ENCODE assay signal across 9 cellular contexts in the genomic region with DNA sequence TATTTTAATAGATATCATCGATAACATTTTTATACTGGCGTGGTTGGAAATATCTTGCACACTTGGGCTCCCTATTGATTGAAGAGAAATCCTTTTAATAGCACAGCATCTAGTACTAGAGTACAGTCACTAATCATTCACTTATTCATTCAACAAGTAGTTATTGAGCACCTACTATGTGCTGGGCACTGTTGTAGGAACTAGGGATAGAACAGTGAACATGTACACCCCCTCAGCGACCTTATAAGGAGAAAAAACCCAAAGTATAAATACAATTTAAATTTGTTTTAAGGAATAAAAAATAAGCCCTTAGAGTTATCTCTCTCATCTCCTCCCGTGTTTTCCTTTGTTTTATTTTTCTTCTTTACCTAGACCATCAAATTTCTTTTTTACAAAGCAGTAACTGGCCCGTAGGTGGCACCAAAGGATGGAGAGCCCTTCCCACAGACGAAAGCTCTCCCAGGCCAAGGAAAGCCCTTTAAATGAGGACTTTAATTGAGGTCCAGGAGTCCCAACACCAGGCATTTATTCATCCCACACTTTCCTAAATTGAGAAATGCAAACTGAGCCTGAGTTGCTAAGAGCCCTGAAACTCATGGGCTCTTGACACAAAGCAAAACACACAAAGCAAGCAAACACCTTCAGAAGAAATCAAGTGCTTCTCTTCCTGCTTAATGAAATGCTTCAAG. TPM values are rescaled to one million over a fixed set of nuclear protein-coding genes. Genes with fewer than 3 reads are reported as not detected.
DNase-seq lines count a peak whose midpoint lies in the region; ATAC-seq and TF ChIP-seq lines count a peak whose summit lies in the region.
"Had no signal": no experiment of that assay in that cellular context is flagged by ENCODE, and none has a peak within 500 bp of the region (broad histone marks: within the 10 kb centered on the region; RNA-seq: fewer than 3 reads in every experiment).

No MANE protein-coding gene starts in this region.

- H4K8ac ChIP-seq in mesenchymal stem cell (ENCODE audit: low read length): peak overlapping the region; percentile 54

- H3K27ac Mint-ChIP-seq in activated CD4-positive, alpha-beta T cell treated with anti-CD3 and anti-CD28 coated beads, Interleukin-2, amount 10 ng/mL, durations not matched to agents 7 days and 5 days: peak overlapping the region; percentile 25
- H3K27ac Mint-ChIP-seq: activated naive CD8-positive, alpha-beta T cell treated with anti-CD3 and anti-CD28 coated beads, Interleukin-2, amount 10 ng/mL, durations not matched to agents 7 days and 5 days had no signal

- H3K4me3 Mint-ChIP-seq in activated CD4-positive, alpha-beta T cell treated with anti-CD3 and anti-CD28 coated beads, Interleukin-2, amount 10 ng/mL, durations not matched to agents 7 days and 5 days: no peak overlapping the region
- H3K4me3 Mint-ChIP-seq: activated naive CD8-positive, alpha-beta T cell treated with anti-CD3 and anti-CD28 coated beads, Interleukin-2, amount 10 ng/mL, durations not matched to agents 7 days and 5 days had no signal

- H3K9ac ChIP-seq in mesenchymal stem cell (ENCODE audit: low read length) (no peak overlapping the region), colonic mucosa (ENCODE audit: low read depth in 2 of 2, low read length in 2 of 2) (no peak overlapping the region)

- no peak overlapping the region for H3K14ac ChIP-seq in mesenchymal stem cell (ENCODE audit: low read length in 2 of 2)

- no peak overlapping the region for H2AK5ac ChIP-seq in mesenchymal stem cell (ENCODE audit: low read length, severe bottlenecking)

- 53% methylated on average over 6 of the region's 6 CpGs for WGBS in body of pancreas, 2 donors
- WGBS in mesenchymal stem cell: 12% methylated on average over 3 of the region's 6 CpGs

- H3K9me3 ChIP-seq in body of pancreas (no peaks in the 10 kb centered on the region), mesenchymal stem cell (ENCODE audit: control insufficient read depth, low read length) (no peaks in the 10 kb centered on the region), colonic mucosa (no peaks in the 10 kb centered on the region)

- no peak overlapping the region for H2AFZ ChIP-seq in mesenchymal stem cell (ENCODE audit: low read depth, low read length)

- intact Hi-C loops in body of pancreas (cut with DNase I): no loop called here
- intact Hi-C loops in colonic mucosa (cut with DNase I): no loop called here

- H3K23ac ChIP-seq in mesenchymal stem cell (ENCODE audit: low read length in 2 of 2): no peak overlapping the region

- ATAC-seq in body of pancreas: peak; percentile 56

- no peaks in the 10 kb centered on the region for H3K27me3 Mint-ChIP-seq in activated CD4-positive, alpha-beta T cell treated with anti-CD3 and anti-CD28 coated beads, Interleukin-2, amount 10 ng/mL, durations not matched to agents 7 days and 5 days
- H3K27me3 Mint-ChIP-seq: activated naive CD8-positive, alpha-beta T cell treated with anti-CD3 and anti-CD28 coated beads, Interleukin-2, amount 10 ng/mL, durations not matched to agents 7 days and 5 days had no signal

- H3K79me1 ChIP-seq in mesenchymal stem cell (replicated peaks; ENCODE audit: low read length, poor library complexity, severe bottlenecking): no peaks in the 10 kb centered on the region

- TF ChIP-seq CTCF in body of pancreas (IDR thresholded peaks at IDR 0.05) (peak; percentile 19 to 52 (median 44)), colonic mucosa (IDR thresholded peaks at IDR 0.05) (no peak)

- no peak overlapping the region for H4K91ac ChIP-seq in mesenchymal stem cell (ENCODE audit: low read length)

- peaks cover 52% of the 10 kb centered on the region for H3K36me3 Mint-ChIP-seq in activated CD4-positive, alpha-beta T cell treated with anti-CD3 and anti-CD28 coated beads, Interleukin-2, amount 10 ng/mL, durations not matched to agents 7 days and 5 days (ENCODE audit: low read depth)

- no peak overlapping the region for H3K18ac ChIP-seq in mesenchymal stem cell (ENCODE audit: low read depth in 1 of 2, low read length in 2 of 2)

- no peak overlapping the region for H2BK120ac ChIP-seq in mesenchymal stem cell (ENCODE audit: low read depth, low read length)

- no peak for TF ChIP-seq POLR2A in body of pancreas (IDR thresholded peaks at IDR 0.05)

- H3K27me3 ChIP-seq in body of pancreas: no peaks in the 10 kb centered on the region
- H3K27me3 ChIP-seq in mesenchymal stem cell (ENCODE audit: control insufficient read depth in 1 of 2, insufficient read depth in 1 of 2, low read length in 2 of 2): no peaks in the 10 kb centered on the region
- H3K27me3 ChIP-seq in colonic mucosa: no peaks in the 10 kb centered on the region

- H3K27ac ChIP-seq in body of pancreas (peak overlapping the region in 1 of 4 donors; percentile 15), mesenchymal stem cell (ENCODE audit: low read length, poor library complexity, severe bottlenecking) (no peak overlapping the region), colonic mucosa (no peak overlapping the region)

- peak; percentile 17 for DNase-seq in activated CD4-positive, alpha-beta T cell treated with anti-CD3 and anti-CD28 coated beads, Interleukin-2, amount 10 ng/mL, durations not matched to agents 7 days and 5 days
- DNase-seq in activated CD4-positive, alpha-beta T cell treated with anti-CD3 and anti-CD28 coated beads for 1 hour: no peak
- DNase-seq in NCI-H1105 treated with DMSO at 0.1 percent for 48 hours (lab: John Stamatoyannopoulos, UW) (peak; percentile 20), body of pancreas (peak in 3 of 4 donors; percentile 26 to 44 (median 29)), mesenchymal stem cell (peak; percentile 37), SK-N-DZ (ENCODE audit: low spot score) (no peak), colonic mucosa (no peak), mucosa of gallbladder (ENCODE audit: low spot score) (no peak)
- DNase-seq: activated naive CD8-positive, alpha-beta T cell treated with anti-CD3 and anti-CD28 coated beads, Interleukin-2, amount 10 ng/mL, durations not matched to agents 7 days and 5 days had no signal

- CTCF ChIA-PET in activated CD4-positive, alpha-beta T cell treated with anti-CD3 and anti-CD28 coated beads, Interleukin-2, amount 10 ng/mL, durations not matched to agents 7 days and 5 days (lab: Charles Lee): interaction anchor here (0.6 to 1.5 kb wide), 5 partner anchors 10 to 1065 kb away, joined by 3 to 4 read pairs (median 3); partner anchors contain the start of gene TESC

- H3K4me1 Mint-ChIP-seq in activated CD4-positive, alpha-beta T cell treated with anti-CD3 and anti-CD28 coated beads, Interleukin-2, amount 10 ng/mL, durations not matched to agents 7 days and 5 days: peaks cover 21% of the 10 kb centered on the region

- H2BK5ac ChIP-seq in mesenchymal stem cell (ENCODE audit: low read depth, low read length, poor library complexity, severe bottlenecking): no peak overlapping the region

- H3K36me3 ChIP-seq in body of pancreas (replicated peaks in 1 of 2; ENCODE audit: insufficient read depth in 1 of 2, low read depth in 2 of 2): peaks cover 0 to 8% of the 10 kb centered on the region in 2 donors
- peaks cover 3 to 67% of the 10 kb centered on the region in 2 experiments for H3K36me3 ChIP-seq in mesenchymal stem cell (ENCODE audit: control insufficient read depth in 1 of 2, insufficient read depth in 2 of 2, low read depth in 1 of 2, low read length in 2 of 2)
- H3K36me3 ChIP-seq in colonic mucosa: no peaks in the 10 kb centered on the region

- H2BK15ac ChIP-seq in mesenchymal stem cell (ENCODE audit: low read depth, poor library complexity, severe bottlenecking): no peak overlapping the region

- no peaks in the 10 kb centered on the region for H3K4me1 ChIP-seq in body of pancreas
- no peaks in the 10 kb centered on the region for H3K4me1 ChIP-seq in mesenchymal stem cell (ENCODE audit: control insufficient read depth, insufficient read depth, low read depth, low read length)
- H3K4me1 ChIP-seq in colonic mucosa: no peaks in the 10 kb centered on the region

- no peaks in the 10 kb centered on the region for H3K9me3 Mint-ChIP-seq in activated CD4-positive, alpha-beta T cell treated with anti-CD3 and anti-CD28 coated beads, Interleukin-2, amount 10 ng/mL, durations not matched to agents 7 days and 5 days
- H3K9me3 Mint-ChIP-seq: activated naive CD8-positive, alpha-beta T cell treated with anti-CD3 and anti-CD28 coated beads, Interleukin-2, amount 10 ng/mL, durations not matched to agents 7 days and 5 days had no signal

- POLR2A ChIA-PET in activated CD4-positive, alpha-beta T cell treated with anti-CD3 and anti-CD28 coated beads, Interleukin-2, amount 10 ng/mL, durations not matched to agents 7 days and 5 days (lab: Charles Lee): no interaction called here

- H3K4me3 ChIP-seq in body of pancreas (no peak overlapping the region), mesenchymal stem cell (ENCODE audit: insufficient read depth in 1 of 2, low read depth in 1 of 2, low read length in 2 of 2) (no peak overlapping the region), colonic mucosa (no peak overlapping the region)

- no peak overlapping the region for H3K4ac ChIP-seq in mesenchymal stem cell (ENCODE audit: low read depth in 1 of 2, low read length in 2 of 2)

- H2BK12ac ChIP-seq in mesenchymal stem cell (ENCODE audit: low read length in 2 of 2): no peak overlapping the region

- no peak overlapping the region for H3K4me2 ChIP-seq in mesenchymal stem cell (ENCODE audit: low read length, poor library complexity, severe bottlenecking)

RNA-seq across cellular contexts. Expression of gene PEBP1, which starts 29.0 kb away (rescaled TPM):
- total RNA-seq in activated CD4-positive, alpha-beta T cell treated with anti-CD3 and anti-CD28 coated beads, Interleukin-2, amount 10 ng/mL, durations not matched to agents 7 days and 5 days: 100 to 1,000 TPM in 1 of 2 experiments, 10 to 100 TPM in 1; 96.3 to 104 TPM
- total RNA-seq in body of pancreas (100 to 1,000 TPM; 136 to 334 TPM), colonic mucosa (100 to 1,000 TPM; 211 to 215 TPM), mucosa of gallbladder (246 TPM)
- 205 TPM for polyA plus RNA-seq in mesenchymal stem cell (2013, experiment 1 of 2)
- 205 TPM for polyA plus RNA-seq in mesenchymal stem cell (2013, experiment 2 of 2)
- 776 and 855 TPM in 2 replicates for polyA plus RNA-seq in SK-N-DZ (2014; cell fraction: cytosol; rRNA removed)
- 293 and 383 TPM in 2 replicates for polyA plus RNA-seq in SK-N-DZ (2014; cell fraction: nucleus; rRNA removed)

Comparison
In these comparisons a context has a peak if more than half of its experiments do, and no peak if none do; other contexts are left out.
1. DNase-seq: peak in activated CD4-positive, alpha-beta T cell treated with anti-CD3 and anti-CD28 coated beads, Interleukin-2, amount 10 ng/mL, durations not matched to agents 7 days and 5 days (single experiment), NCI-H1105 treated with DMSO at 0.1 percent for 48 hours (single experiment), body of pancreas (3 of 4) and mesenchymal stem cell (single experiment); none in activated CD4-positive, alpha-beta T cell treated with anti-CD3 and anti-CD28 coated beads for 1 hour (single experiment), SK-N-DZ (single experiment), colonic mucosa (single experiment) and mucosa of gallbladder (single experiment).